27 cellular contexts compared by ENCODE assay signal in genomic region chr22:50048066-50048765, GRCh38. TPM values are rescaled to one million over a fixed set of nuclear protein-coding genes. Genes with fewer than 3 reads are reported as not detected.
"Had no signal": no experiment of that assay in that cellular context is flagged by ENCODE, and none has a peak within 500 bp of the region (broad histone marks: within the 10 kb centered on the region; RNA-seq: fewer than 3 reads in every experiment).

No MANE protein-coding gene starts in this region.

- H2AFZ ChIP-seq: neural progenitor cell, parathyroid adenoma had no signal

- H3K4me1 ChIP-seq: esophagus muscularis mucosa, gastrocnemius medialis, heart right ventricle, neural progenitor cell, parathyroid adenoma, psoas muscle, sigmoid colon, stomach, transverse colon had no signal

- H3K4me2 ChIP-seq: neural progenitor cell had no signal

- H3K27me3 ChIP-seq: neural progenitor cell had no signal

- H3K27ac ChIP-seq: dorsolateral prefrontal cortex, esophagus muscularis mucosa, gastrocnemius medialis, heart right ventricle, neural progenitor cell, parathyroid adenoma, psoas muscle, sigmoid colon, stomach, thoracic aorta, transverse colon had no signal

- H3K79me2 ChIP-seq: parathyroid adenoma had no signal

- ATAC-seq: gastrocnemius medialis; left ventricle myocardium superior; naive thymus-derived CD8-positive, alpha-beta T cell; psoas muscle had no signal

- H3K9me3 ChIP-seq: gastrocnemius medialis, psoas muscle had no signal

- H3K36me3 ChIP-seq: esophagus muscularis mucosa, gastrocnemius medialis, heart right ventricle, neural progenitor cell, sigmoid colon, stomach, thoracic aorta, transverse colon had no signal

- H3K4me3 ChIP-seq: dorsolateral prefrontal cortex, esophagus muscularis mucosa, gastrocnemius medialis, heart right ventricle, lung, neural progenitor cell, psoas muscle, sigmoid colon, stomach, thoracic aorta, transverse colon had no signal

- DNase-seq: central memory CD4-positive, alpha-beta T cell; cortex of kidney; dorsolateral prefrontal cortex; effector memory CD4-positive, alpha-beta T cell; gastrocnemius medialis; heart right ventricle; hypothalamus; left ventricle myocardium superior; mesenchymal stem cell; midbrain; naive thymus-derived CD8-positive, alpha-beta T cell; occipital lobe; psoas muscle; sigmoid colon; small intestine; stimulated activated CD4-positive, alpha-beta T cell treated with anti-CD3 and anti-CD28 coated beads, Interleukin-12 subunit alpha, Interleukin-12 subunit beta, amount 100 ng/mL, for 4 hours; stimulated activated naive CD4-positive, alpha-beta T cell; stomach; substantia nigra; transverse colon had no signal

RNA-seq across cellular contexts. Expression of gene TTLL8, which starts 9.9 kb away (rescaled TPM):
- total RNA-seq: esophagus muscularis mucosa; fibroblast of villous mesenchyme; gastrocnemius medialis; heart right ventricle; left ventricle myocardium superior; lung; naive thymus-derived CD8-positive, alpha-beta T cell; occipital lobe; psoas muscle; sigmoid colon; stomach; thoracic aorta; transverse colon; ureter had no signal
- polyA plus RNA-seq: heart right ventricle; lung; naive thymus-derived CD8-positive, alpha-beta T cell; psoas muscle; sigmoid colon; small intestine; stomach had no signal

RNA-seq across cellular contexts. Expression of gene IL17REL, which starts 35.7 kb away (rescaled TPM):
- total RNA-seq: esophagus muscularis mucosa; fibroblast of villous mesenchyme; gastrocnemius medialis; left ventricle myocardium superior; naive thymus-derived CD8-positive, alpha-beta T cell; occipital lobe; psoas muscle; sigmoid colon; thoracic aorta; ureter had no signal
- polyA plus RNA-seq: heart right ventricle; naive thymus-derived CD8-positive, alpha-beta T cell; psoas muscle had no signal

RNA-seq across cellular contexts. Expression of gene MLC1, which starts 37.0 kb away (rescaled TPM):
- total RNA-seq: psoas muscle, stomach, transverse colon had no signal
- polyA plus RNA-seq: stomach had no signal

RNA-seq across cellular contexts. Expression of gene MOV10L1, which starts 41.6 kb away (rescaled TPM):
- total RNA-seq: naive thymus-derived CD8-positive, alpha-beta T cell had no signal
- polyA plus RNA-seq: naive thymus-derived CD8-positive, alpha-beta T cell had no signal
